In the genomic region with DNA sequence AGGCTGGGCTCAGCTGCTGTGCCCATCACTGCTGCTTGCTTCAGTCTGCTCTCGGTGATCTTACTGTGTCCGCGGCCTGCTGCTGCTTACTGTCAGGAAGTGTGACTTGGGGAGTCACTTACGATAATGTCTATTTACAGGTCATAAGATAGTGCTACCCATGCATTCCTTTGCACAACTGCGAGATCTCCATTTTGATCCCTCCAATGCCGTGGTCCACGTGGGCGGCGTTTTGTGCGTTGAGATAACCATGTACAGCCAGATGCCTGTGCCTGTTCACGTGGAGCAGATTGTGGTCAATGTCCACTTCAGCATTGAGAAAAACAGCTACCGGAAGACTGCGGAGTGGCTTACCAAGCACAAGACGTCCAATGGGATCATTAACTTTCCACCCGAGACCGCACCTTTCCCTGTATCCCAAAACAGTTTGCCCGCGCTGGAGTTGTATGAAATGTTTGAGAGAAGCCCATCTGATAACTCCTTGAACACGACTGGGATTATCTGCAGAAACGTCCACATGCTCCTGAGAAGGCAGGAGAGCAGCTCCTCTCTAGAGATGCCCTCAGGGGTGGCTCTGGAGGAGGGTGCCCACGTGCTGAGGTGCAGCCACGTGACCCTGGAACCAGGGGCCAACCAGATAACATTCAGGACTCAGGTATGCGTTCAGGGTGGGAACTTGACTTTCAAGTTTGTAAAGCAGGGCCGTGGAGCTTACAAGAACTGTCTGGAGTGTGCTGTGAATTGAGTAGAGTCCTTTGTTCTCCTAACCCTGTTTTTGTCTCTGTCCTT, we compare ENCODE assay signal across 14 cellular contexts. TPM values are rescaled to one million over a fixed set of nuclear protein-coding genes. Genes with fewer than 3 reads are reported as not detected.
A peak's percentile ranks its signal among the peaks of the same experiment; 100 is the strongest.
DNase-seq lines count a peak whose midpoint lies in the region; ATAC-seq, FAIRE-seq and TF ChIP-seq lines count a peak whose summit lies in the region.
"Had no signal": no experiment of that assay in that cellular context is flagged by ENCODE, and none has a peak within 500 bp of the region (broad histone marks: within the 10 kb centered on the region; RNA-seq: fewer than 3 reads in every experiment).

No MANE protein-coding gene starts in this region.

- H3K4me3 ChIP-seq in keratinocyte (ENCODE audit: control insufficient read depth in 2 of 3, extremely low read depth in 1 of 3, insufficient read depth in 2 of 3, low read depth in 1 of 3, low read length in 3 of 3) = no peak overlapping the region

- H3K27ac ChIP-seq in keratinocyte (ENCODE audit: control insufficient read depth, insufficient read depth, low read length) = no peak overlapping the region

- H2AFZ ChIP-seq in keratinocyte (ENCODE audit: control insufficient read depth, low read length) = no peak overlapping the region

- no peaks in the 10 kb centered on the region for H3K9me3 ChIP-seq in keratinocyte (ENCODE audit: control insufficient read depth, low read depth, low read length)

- POLR2A ChIA-PET in activated CD8-positive, alpha-beta T cell treated with anti-CD3 and anti-CD28 coated beads, Interleukin-2, amount 10 ng/mL, durations not matched to agents 7 days and 5 days (lab: Charles Lee) = interaction anchor here (0.5 to 4.2 kb wide), 6 partner anchors 8 to 1336 kb away, joined by 3 to 37 read pairs (median 4); partner anchors contain the start of gene TRAPPC10

- H3K4me1 ChIP-seq in keratinocyte (ENCODE audit: control insufficient read depth, extremely low read depth, insufficient read depth, low read length) = peaks cover 7% of the 10 kb centered on the region

- peak; percentile 56 for FAIRE-seq in keratinocyte (lab: Jason Lieb, UNC)
- FAIRE-seq: A204.1 had no signal

- H3K36me3 ChIP-seq in keratinocyte (ENCODE audit: control insufficient read depth in 2 of 2, extremely low read depth in 1 of 2, insufficient read depth in 2 of 2, low read length in 2 of 2) = peaks cover 33 to 44% of the 10 kb centered on the region in 2 experiments

- H3K9ac ChIP-seq in keratinocyte (ENCODE audit: control insufficient read depth, extremely low read depth, insufficient read depth, low read length) = no peak overlapping the region

- peak; percentile 68 for DNase-seq in activated CD4-positive, alpha-beta T cell treated with anti-CD3 and anti-CD28 coated beads, Interleukin-2, amount 10 ng/mL, durations not matched to agents 24 days and 14 days
- DNase-seq in activated CD4-positive, alpha-beta T cell treated with anti-CD3 and anti-CD28 coated beads, Interleukin-2, amount 50 U/mL, for 1 hour = no peak
- no peak for DNase-seq in activated CD8-positive, alpha-beta T cell treated with anti-CD3 and anti-CD28 coated beads, Interleukin-2, amount 10 ng/mL, durations not matched to agents 7 days and 5 days
- DNase-seq in keratinocyte (ENCODE audit: low read depth, low spot score) = peak; percentile 9
- no peak for DNase-seq in COR-L47 (lab: John Stamatoyannopoulos, UW)
- DNase-seq: activated CD4-positive, alpha-beta T cell treated with anti-CD3 and anti-CD28 coated beads for 1 hour; cerebellar nuclear complex; NCI-H1436 treated with DMSO at 0.1 percent for 48 hours; nucleus accumbens; RPMI8226 had no signal

- peaks cover 85% of the 10 kb centered on the region for H3K36me3 Mint-ChIP-seq in activated CD4-positive, alpha-beta T cell treated with anti-CD3 and anti-CD28 coated beads, Interleukin-2, amount 10 ng/mL, durations not matched to agents 24 days and 14 days (ENCODE audit: low read depth)
- peaks cover 91% of the 10 kb centered on the region for H3K36me3 Mint-ChIP-seq in activated CD8-positive, alpha-beta T cell treated with anti-CD3 and anti-CD28 coated beads, Interleukin-2, amount 10 ng/mL, durations not matched to agents 7 days and 5 days (ENCODE audit: low read depth)
- peaks cover 86% of the 10 kb centered on the region for H3K36me3 Mint-ChIP-seq in stimulated activated naive CD8-positive, alpha-beta T cell treated with anti-CD3 and anti-CD28 coated beads, Interleukin-15, Interleukin-2, amounts not matched to agents 100 ng/mL and 50 ng/mL, for 24 hours (ENCODE audit: low read depth)

- no peaks in the 10 kb centered on the region for H4K20me1 ChIP-seq in keratinocyte (ENCODE audit: control insufficient read depth, extremely low read depth, insufficient read depth, low read length)

- CTCF ChIA-PET in activated CD8-positive, alpha-beta T cell treated with anti-CD3 and anti-CD28 coated beads, Interleukin-2, amount 10 ng/mL, durations not matched to agents 7 days and 5 days (lab: Charles Lee) = interaction anchor here (0.6 to 4.0 kb wide), 12 partner anchors 9 to 711 kb away, joined by 3 to 22 read pairs (median 4); no protein-coding TSS in a partner anchor

- H3K9me1 ChIP-seq in keratinocyte (ENCODE audit: control insufficient read depth, extremely low read depth, insufficient read depth, low read length) = peaks cover 2% of the 10 kb centered on the region

- H3K27ac Mint-ChIP-seq in activated CD4-positive, alpha-beta T cell treated with anti-CD3 and anti-CD28 coated beads, Interleukin-2, amount 10 ng/mL, durations not matched to agents 24 days and 14 days = peak overlapping the region; percentile 97
- peak overlapping the region; percentile 95 for H3K27ac Mint-ChIP-seq in activated CD8-positive, alpha-beta T cell treated with anti-CD3 and anti-CD28 coated beads, Interleukin-2, amount 10 ng/mL, durations not matched to agents 7 days and 5 days
- H3K27ac Mint-ChIP-seq in stimulated activated naive CD8-positive, alpha-beta T cell treated with anti-CD3 and anti-CD28 coated beads, Interleukin-15, Interleukin-2, amounts not matched to agents 100 ng/mL and 50 ng/mL, for 24 hours = peak overlapping the region; percentile 99

- peak; percentile 12 for ATAC-seq in activated CD8-positive, alpha-beta T cell treated with anti-CD3 and anti-CD28 coated beads, Interleukin-2, amount 10 ng/mL, durations not matched to agents 7 days and 5 days
- ATAC-seq in HG03025 (IDR thresholded peaks at IDR 0.05; ENCODE audit: low FRiP score, unreplicated experiment) = no peak
- ATAC-seq in HG03520 (IDR thresholded peaks at IDR 0.05; ENCODE audit: unreplicated experiment) = no peak

- no peaks in the 10 kb centered on the region for H3K79me2 ChIP-seq in keratinocyte (ENCODE audit: control insufficient read depth, insufficient read depth, low read length)

- H3K27me3 Mint-ChIP-seq in activated CD4-positive, alpha-beta T cell treated with anti-CD3 and anti-CD28 coated beads, Interleukin-2, amount 10 ng/mL, durations not matched to agents 24 days and 14 days = no peaks in the 10 kb centered on the region
- no peaks in the 10 kb centered on the region for H3K27me3 Mint-ChIP-seq in activated CD8-positive, alpha-beta T cell treated with anti-CD3 and anti-CD28 coated beads, Interleukin-2, amount 10 ng/mL, durations not matched to agents 7 days and 5 days (ENCODE audit: low read depth)
- H3K27me3 Mint-ChIP-seq in stimulated activated naive CD8-positive, alpha-beta T cell treated with anti-CD3 and anti-CD28 coated beads, Interleukin-15, Interleukin-2, amounts not matched to agents 100 ng/mL and 50 ng/mL, for 24 hours = no peaks in the 10 kb centered on the region

- intact Hi-C loops in activated CD4-positive, alpha-beta T cell treated with anti-CD3 and anti-CD28 coated beads, Interleukin-2, amount 10 ng/mL, durations not matched to agents 24 days and 14 days (cut with micrococcal nuclease) = no loop called here

- dilution Hi-C loops in keratinocyte (cut with MboI; ENCODE audit: extremely low pct_ligation_motif_present, low sequenced_read_pairs) = no loop called here

- H3K4me1 Mint-ChIP-seq in activated CD4-positive, alpha-beta T cell treated with anti-CD3 and anti-CD28 coated beads, Interleukin-2, amount 10 ng/mL, durations not matched to agents 24 days and 14 days = peaks cover 79% of the 10 kb centered on the region
- H3K4me1 Mint-ChIP-seq in activated CD8-positive, alpha-beta T cell treated with anti-CD3 and anti-CD28 coated beads, Interleukin-2, amount 10 ng/mL, durations not matched to agents 7 days and 5 days (ENCODE audit: low read depth) = peaks cover 95% of the 10 kb centered on the region
- H3K4me1 Mint-ChIP-seq in stimulated activated naive CD8-positive, alpha-beta T cell treated with anti-CD3 and anti-CD28 coated beads, Interleukin-15, Interleukin-2, amounts not matched to agents 100 ng/mL and 50 ng/mL, for 24 hours (ENCODE audit: low read depth) = peaks cover 92% of the 10 kb centered on the region

- no peaks in the 10 kb centered on the region for H3K9me3 Mint-ChIP-seq in activated CD4-positive, alpha-beta T cell treated with anti-CD3 and anti-CD28 coated beads, Interleukin-2, amount 10 ng/mL, durations not matched to agents 24 days and 14 days
- H3K9me3 Mint-ChIP-seq in activated CD8-positive, alpha-beta T cell treated with anti-CD3 and anti-CD28 coated beads, Interleukin-2, amount 10 ng/mL, durations not matched to agents 7 days and 5 days (ENCODE audit: insufficient read depth) = no peaks in the 10 kb centered on the region
- H3K9me3 Mint-ChIP-seq in stimulated activated naive CD8-positive, alpha-beta T cell treated with anti-CD3 and anti-CD28 coated beads, Interleukin-15, Interleukin-2, amounts not matched to agents 100 ng/mL and 50 ng/mL, for 24 hours = no peaks in the 10 kb centered on the region

- no peaks in the 10 kb centered on the region for H3K27me3 ChIP-seq in keratinocyte (ENCODE audit: control insufficient read depth, extremely low read depth, insufficient read depth, low read length)

- H3K4me2 ChIP-seq in keratinocyte (ENCODE audit: control insufficient read depth, extremely low read depth, insufficient read depth, low read depth, low read length) = no peak overlapping the region

- H3K4me3 Mint-ChIP-seq in activated CD4-positive, alpha-beta T cell treated with anti-CD3 and anti-CD28 coated beads, Interleukin-2, amount 10 ng/mL, durations not matched to agents 24 days and 14 days = peak overlapping the region; percentile 76
- peak overlapping the region; percentile 75 for H3K4me3 Mint-ChIP-seq in activated CD8-positive, alpha-beta T cell treated with anti-CD3 and anti-CD28 coated beads, Interleukin-2, amount 10 ng/mL, durations not matched to agents 7 days and 5 days
- peak overlapping the region; percentile 77 for H3K4me3 Mint-ChIP-seq in stimulated activated naive CD8-positive, alpha-beta T cell treated with anti-CD3 and anti-CD28 coated beads, Interleukin-15, Interleukin-2, amounts not matched to agents 100 ng/mL and 50 ng/mL, for 24 hours

- no peak for TF ChIP-seq CTCF in keratinocyte (optimal IDR thresholded peaks at IDR 0.05 in 1 of 3, IDR thresholded peaks at IDR 0.05 in 1 of 3, conservative IDR thresholded peaks at IDR 0.05 in 1 of 3; ENCODE audit: extremely low read depth in 1 of 3, insufficient read depth in 2 of 3, low read length in 3 of 3)

RNA-seq across cellular contexts. Expression of gene PWP2, which starts 24.4 kb away (rescaled TPM):
- 10.0 and 16.5 TPM in 2 replicates for total RNA-seq in activated CD4-positive, alpha-beta T cell treated with anti-CD3 and anti-CD28 coated beads, Interleukin-2, amount 10 ng/mL, durations not matched to agents 24 days and 14 days
- total RNA-seq in activated CD8-positive, alpha-beta T cell treated with anti-CD3 and anti-CD28 coated beads, Interleukin-2, amount 10 ng/mL, durations not matched to agents 7 days and 5 days = 1 to 10 TPM; 2.9 to 8.0 TPM
- 27.3 to 34.2 TPM (median 29.5 TPM) in 3 replicates for polyA plus RNA-seq in keratinocyte
- 9.0 TPM for polyA plus RNA-seq in keratinocyte (2011; ENCODE audit: low read depth)
- polyA plus RNA-seq in keratinocyte (2011; cell fraction: cytosol; rRNA removed) = 14.9 and 21.4 TPM in 2 replicates
- 49.9 and 54.0 TPM in 2 replicates for polyA plus RNA-seq in keratinocyte (2011; cell fraction: nucleus; rRNA removed)
- polyA plus RNA-seq in keratinocyte (2012; ENCODE audit: low replicate concordance) = 17.4 and 34.8 TPM in 2 replicates
- 45.9 to 91.6 TPM (median 46.0 TPM) in 3 replicates for polyA minus RNA-seq in keratinocyte
- 31.1 TPM for polyA minus RNA-seq in keratinocyte (2011; cell fraction: cytosol; rRNA and poly(A)+ RNA removed)
- polyA minus RNA-seq in keratinocyte (2011; cell fraction: nucleus; rRNA and poly(A)+ RNA removed) = 35.3 and 61.4 TPM in 2 replicates

RNA-seq across cellular contexts. Expression of gene GATD3, which starts 50.6 kb away (rescaled TPM):
- 13.1 and 15.0 TPM in 2 replicates for total RNA-seq in activated CD4-positive, alpha-beta T cell treated with anti-CD3 and anti-CD28 coated beads, Interleukin-2, amount 10 ng/mL, durations not matched to agents 24 days and 14 days
- 10 to 100 TPM in 1 of 2 experiments, 1 to 10 TPM in 1; 8.2 to 10.6 TPM for total RNA-seq in activated CD8-positive, alpha-beta T cell treated with anti-CD3 and anti-CD28 coated beads, Interleukin-2, amount 10 ng/mL, durations not matched to agents 7 days and 5 days
- polyA plus RNA-seq in keratinocyte = 25.7 to 35.9 TPM (median 32.0 TPM) in 3 replicates
- 23.6 TPM for polyA plus RNA-seq in keratinocyte (2011; ENCODE audit: low read depth)
- polyA plus RNA-seq in keratinocyte (2011; cell fraction: cytosol; rRNA removed) = 20.4 and 37.9 TPM in 2 replicates
- polyA plus RNA-seq in keratinocyte (2011; cell fraction: nucleus; rRNA removed) = 44.7 and 49.3 TPM in 2 replicates
- polyA plus RNA-seq in keratinocyte (2012; ENCODE audit: low replicate concordance) = 17.7 and 38.8 TPM in 2 replicates
- polyA minus RNA-seq in keratinocyte = 9.7 to 16.3 TPM (median 9.8 TPM) in 3 replicates
- polyA minus RNA-seq in keratinocyte (2011; cell fraction: cytosol; rRNA and poly(A)+ RNA removed) = 47.2 TPM
- polyA minus RNA-seq in keratinocyte (2011; cell fraction: nucleus; rRNA and poly(A)+ RNA removed) = 13.9 and 17.4 TPM in 2 replicates

Comparison
In these comparisons a context has a peak if more than half of its experiments do, and no peak if none do; other contexts are left out.
1. DNase-seq: peak in activated CD4-positive, alpha-beta T cell treated with anti-CD3 and anti-CD28 coated beads, Interleukin-2, amount 10 ng/mL, durations not matched to agents 24 days and 14 days (single experiment) and keratinocyte (single experiment); none in activated CD4-positive, alpha-beta T cell treated with anti-CD3 and anti-CD28 coated beads, Interleukin-2, amount 50 U/mL, for 1 hour (single experiment), activated CD8-positive, alpha-beta T cell treated with anti-CD3 and anti-CD28 coated beads, Interleukin-2, amount 10 ng/mL, durations not matched to agents 7 days and 5 days (single experiment) and COR-L47 (single experiment).
2. Peak in every context shown above with its lines, with median percentiles within 50 percentile points of each other: H3K27ac Mint-ChIP-seq and H3K4me3 Mint-ChIP-seq.